In the genomic region with DNA sequence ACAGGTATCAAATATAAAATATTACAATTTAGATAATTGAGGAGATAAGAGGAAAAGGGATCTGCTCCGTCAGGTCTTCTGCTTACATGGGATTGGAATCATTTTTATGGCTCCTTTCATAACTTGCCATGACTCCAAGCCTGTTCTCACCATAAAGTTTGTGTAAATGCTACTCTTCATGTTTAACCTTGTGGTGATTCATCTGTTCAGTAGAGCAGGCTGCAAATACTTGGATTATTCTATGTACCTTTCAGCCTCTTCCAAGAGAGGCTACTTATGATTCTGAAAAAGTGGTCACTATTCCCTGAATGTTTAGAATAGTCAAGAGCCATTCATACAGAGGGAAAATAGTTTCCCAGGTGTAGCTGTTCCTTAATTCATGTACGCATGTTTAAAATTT, we compare ENCODE assay signal across 11 cellular contexts.
"Had no signal": no experiment of that assay in that cellular context is flagged by ENCODE, and none has a peak within 500 bp of the region (broad histone marks: within the 10 kb centered on the region; RNA-seq: fewer than 3 reads in every experiment).

No MANE protein-coding gene starts in this region.

- H3K27me3 ChIP-seq: stomach, upper lobe of right lung had no signal

- H3K9me3 ChIP-seq: stomach, thoracic aorta, upper lobe of right lung had no signal

- H3K36me3 ChIP-seq: thoracic aorta, upper lobe of right lung had no signal

- ATAC-seq: upper lobe of right lung had no signal

- DNase-seq: activated CD4-positive, alpha-beta T cell treated with anti-CD3 and anti-CD28 coated beads for 1 hour; activated CD8-positive, alpha-beta memory T cell treated with anti-CD3 and anti-CD28 coated beads for 24 hours; activated CD8-positive, alpha-beta memory T cell treated with anti-CD3 and anti-CD28 coated beads, Interleukin-2, amount 50 U/mL, for 48 hours; activated effector memory CD4-positive, alpha-beta T cell treated with anti-CD3 and anti-CD28 coated beads, Interleukin-2, amount 50 U/mL, for 16 hours; activated T-cell treated with anti-CD3 and anti-CD28 coated beads, Interleukin-2, amount 50 U/mL, for 48 hours; occipital lobe; stomach; T-helper 2 cell; upper lobe of right lung; WERI-Rb-1 had no signal

- H3K4me3 ChIP-seq: stomach, thoracic aorta, upper lobe of right lung had no signal

- H3K27ac ChIP-seq: stomach, thoracic aorta, upper lobe of right lung, WERI-Rb-1 had no signal

- H3K4me1 ChIP-seq: upper lobe of right lung had no signal
